Comparison of ENCODE assay signal across 39 cellular contexts in genomic region chr12:2955888-2956287, GRCh38. TPM values are rescaled to one million over a fixed set of nuclear protein-coding genes. Genes with fewer than 3 reads are reported as not detected.
"Had no signal": no experiment of that assay in that cellular context is flagged by ENCODE, and none has a peak within 500 bp of the region (broad histone marks: within the 10 kb centered on the region; RNA-seq: fewer than 3 reads in every experiment).

No MANE protein-coding gene starts in this region.

- DNase-seq: activated CD4-positive, alpha-beta memory T cell treated with anti-CD3 and anti-CD28 coated beads, Interleukin-2, amount 10 ng/mL, durations not matched to agents 7 days and 5 days; activated CD4-positive, alpha-beta T cell treated with anti-CD3 and anti-CD28 coated beads for 1 hour; activated CD4-positive, alpha-beta T cell treated with anti-CD3 and anti-CD28 coated beads for 36 hours; activated CD4-positive, alpha-beta T cell treated with anti-CD3 and anti-CD28 coated beads for 48 hours; activated CD4-positive, alpha-beta T cell treated with anti-CD3 and anti-CD28 coated beads, Interleukin-2, amount 10 ng/mL, durations not matched to agents 7 days and 5 days; activated CD4-positive, alpha-beta T cell treated with anti-CD3 and anti-CD28 coated beads, Interleukin-2, amount 50 U/mL, for 48 hours; activated CD4-positive, CD25-positive, alpha-beta regulatory T cell; activated CD8-positive, alpha-beta memory T cell treated with anti-CD3 and anti-CD28 coated beads for 24 hours; activated CD8-positive, alpha-beta memory T cell treated with anti-CD3 and anti-CD28 coated beads, Interleukin-2, amount 10 ng/mL, durations not matched to agents 7 days and 5 days; activated CD8-positive, alpha-beta memory T cell treated with anti-CD3 and anti-CD28 coated beads, Interleukin-2, amount 50 U/mL, for 48 hours; activated CD8-positive, alpha-beta T cell treated with anti-CD3 and anti-CD28 coated beads, Interleukin-2, amount 10 ng/mL, durations not matched to agents 7 days and 5 days; activated effector memory CD4-positive, alpha-beta T cell treated with Interleukin-2 at 50 U/mL for 16 hours; activated gamma-delta T cell; activated naive CD4-positive, alpha-beta T cell treated with anti-CD3 and anti-CD28 coated beads, Interleukin-2, amount 10 ng/mL, durations not matched to agents 7 days and 5 days; activated naive CD4-positive, alpha-beta T cell treated with Interleukin-2 at 50 U/mL for 16 hours; activated naive CD8-positive, alpha-beta T cell treated with anti-CD3 and anti-CD28 coated beads, Interleukin-2, amount 10 ng/mL, durations not matched to agents 7 days and 5 days; activated naive CD8-positive, alpha-beta T cell treated with anti-CD3 and anti-CD28 coated beads, Interleukin-2, amount 50 U/mL, for 24 hours; activated T-cell treated with anti-CD3 and anti-CD28 coated beads, Interleukin-2, amount 50 U/mL, for 24 hours; activated T-cell treated with anti-CD3 and anti-CD28 coated beads, Interleukin-2, amount 50 U/mL, for 48 hours; amygdala; anterior cingulate cortex; caudate nucleus; T-helper 1 cell; T-helper 2 cell; T-helper 9 cell; WERI-Rb-1 had no signal

- H3K36me3 ChIP-seq: ascending aorta, cardiac muscle cell, WERI-Rb-1 had no signal

- H3K4me3 ChIP-seq: ascending aorta, cardiac muscle cell had no signal

- H3K4me3 Mint-ChIP-seq: activated CD4-positive, alpha-beta memory T cell treated with anti-CD3 and anti-CD28 coated beads, Interleukin-2, amount 10 ng/mL, durations not matched to agents 7 days and 5 days; activated CD4-positive, alpha-beta T cell treated with anti-CD3 and anti-CD28 coated beads for 36 hours; activated CD4-positive, alpha-beta T cell treated with anti-CD3 and anti-CD28 coated beads, Interleukin-2, amount 10 ng/mL, durations not matched to agents 7 days and 5 days; activated CD8-positive, alpha-beta memory T cell treated with anti-CD3 and anti-CD28 coated beads, Interleukin-2, amount 10 ng/mL, durations not matched to agents 7 days and 5 days; activated CD8-positive, alpha-beta T cell treated with anti-CD3 and anti-CD28 coated beads, Interleukin-2, amount 10 ng/mL, durations not matched to agents 7 days and 5 days; activated naive CD4-positive, alpha-beta T cell treated with anti-CD3 and anti-CD28 coated beads, Interleukin-2, amount 10 ng/mL, durations not matched to agents 7 days and 5 days; activated naive CD4-positive, alpha-beta T cell treated with anti-CD3 and anti-CD28 coated beads, Interleukin-2, amount 50 U/mL, for 24 hours; activated naive CD8-positive, alpha-beta T cell; activated naive CD8-positive, alpha-beta T cell treated with anti-CD3 and anti-CD28 coated beads, Interleukin-2, amount 10 ng/mL, durations not matched to agents 7 days and 5 days; activated naive CD8-positive, alpha-beta T cell treated with anti-CD3 and anti-CD28 coated beads, Interleukin-2, amount 50 U/mL, for 24 hours; activated T-cell treated with anti-CD3 and anti-CD28 coated beads, Interleukin-2, amount 50 U/mL, for 24 hours; brain; central memory CD8-positive, alpha-beta T cell; T-helper 1 cell treated with Interleukin-12 subunit alpha and Interleukin-12 subunit beta and Interleukin-4 antibody, amounts not matched to agents 30 μg/mL and 1 μg/mL, for 36 hours; T-helper 2 cell treated with Interferon-gamma antibody and Interleukin-4, amounts not matched to agents 5 μg/mL and 100 μg/mL, for 36 hours; WTC11 had no signal

- H3K27ac ChIP-seq: ascending aorta, cardiac muscle cell, WERI-Rb-1 had no signal

- H3K9me3 ChIP-seq: ascending aorta had no signal

- H3K36me3 Mint-ChIP-seq: activated CD8-positive, alpha-beta memory T cell treated with anti-CD3 and anti-CD28 coated beads, Interleukin-2, amount 10 ng/mL, durations not matched to agents 7 days and 5 days; activated naive CD4-positive, alpha-beta T cell treated with anti-CD3 and anti-CD28 coated beads, Interleukin-2, amount 10 ng/mL, durations not matched to agents 7 days and 5 days; activated naive CD4-positive, alpha-beta T cell treated with anti-CD3 and anti-CD28 coated beads, Interleukin-2, amount 50 U/mL, for 24 hours; activated naive CD8-positive, alpha-beta T cell; activated naive CD8-positive, alpha-beta T cell treated with anti-CD3 and anti-CD28 coated beads, Interleukin-2, amount 10 ng/mL, durations not matched to agents 7 days and 5 days; brain; WTC11 had no signal

- FAIRE-seq: bronchial epithelial cell, TTC549 had no signal

- H3K27me3 ChIP-seq: ascending aorta, cardiac muscle cell had no signal

- H3K27ac Mint-ChIP-seq: activated CD4-positive, alpha-beta memory T cell treated with anti-CD3 and anti-CD28 coated beads, Interleukin-2, amount 10 ng/mL, durations not matched to agents 7 days and 5 days; activated CD4-positive, alpha-beta T cell treated with anti-CD3 and anti-CD28 coated beads for 36 hours; activated CD4-positive, alpha-beta T cell treated with anti-CD3 and anti-CD28 coated beads, Interleukin-2, amount 10 ng/mL, durations not matched to agents 7 days and 5 days; activated CD8-positive, alpha-beta memory T cell treated with anti-CD3 and anti-CD28 coated beads, Interleukin-2, amount 10 ng/mL, durations not matched to agents 7 days and 5 days; activated CD8-positive, alpha-beta T cell treated with anti-CD3 and anti-CD28 coated beads, Interleukin-2, amount 10 ng/mL, durations not matched to agents 7 days and 5 days; activated naive CD4-positive, alpha-beta T cell treated with anti-CD3 and anti-CD28 coated beads, Interleukin-2, amount 10 ng/mL, durations not matched to agents 7 days and 5 days; activated naive CD4-positive, alpha-beta T cell treated with anti-CD3 and anti-CD28 coated beads, Interleukin-2, amount 50 U/mL, for 24 hours; activated naive CD8-positive, alpha-beta T cell; activated naive CD8-positive, alpha-beta T cell treated with anti-CD3 and anti-CD28 coated beads, Interleukin-2, amount 10 ng/mL, durations not matched to agents 7 days and 5 days; activated naive CD8-positive, alpha-beta T cell treated with anti-CD3 and anti-CD28 coated beads, Interleukin-2, amount 50 U/mL, for 24 hours; activated T-cell treated with anti-CD3 and anti-CD28 coated beads, Interleukin-2, amount 50 U/mL, for 24 hours; activated T-helper 2 cell treated with anti-CD3 and anti-CD28 coated beads, Interferon-gamma antibody, Interleukin-2, Interleukin-4, amounts not matched to agents 10 μg/mL and 5 μg/mL and 100 μg/mL, durations not matched to agents 14 hours and 24 hours and 36 hours; brain; T-helper 1 cell treated with Interleukin-12 subunit alpha and Interleukin-12 subunit beta and Interleukin-4 antibody, amounts not matched to agents 30 μg/mL and 1 μg/mL, for 36 hours; T-helper 2 cell treated with Interferon-gamma antibody and Interleukin-4, amounts not matched to agents 5 μg/mL and 100 μg/mL, for 36 hours; WTC11 had no signal

- ATAC-seq: activated CD4-positive, alpha-beta T cell treated with anti-CD3 and anti-CD28 coated beads for 36 hours; activated CD4-positive, CD25-positive, alpha-beta regulatory T cell treated with anti-CD3 and anti-CD28 coated beads, Interleukin-2, amount 50 U/mL, for 24 hours; activated CD8-positive, alpha-beta memory T cell treated with anti-CD3 and anti-CD28 coated beads, Interleukin-2, amount 10 ng/mL, durations not matched to agents 7 days and 5 days; activated CD8-positive, alpha-beta T cell treated with anti-CD3 and anti-CD28 coated beads, Interleukin-2, amount 10 ng/mL, durations not matched to agents 7 days and 5 days; activated naive CD8-positive, alpha-beta T cell treated with anti-CD3 and anti-CD28 coated beads, Interleukin-2, amount 50 U/mL, for 24 hours; WTC11 had no signal

- H3K9me3 Mint-ChIP-seq: activated CD4-positive, alpha-beta memory T cell treated with anti-CD3 and anti-CD28 coated beads, Interleukin-2, amount 10 ng/mL, durations not matched to agents 7 days and 5 days; activated CD4-positive, alpha-beta T cell treated with anti-CD3 and anti-CD28 coated beads, Interleukin-2, amount 10 ng/mL, durations not matched to agents 7 days and 5 days; activated naive CD4-positive, alpha-beta T cell treated with anti-CD3 and anti-CD28 coated beads, Interleukin-2, amount 10 ng/mL, durations not matched to agents 7 days and 5 days; activated naive CD4-positive, alpha-beta T cell treated with anti-CD3 and anti-CD28 coated beads, Interleukin-2, amount 50 U/mL, for 24 hours; activated naive CD8-positive, alpha-beta T cell treated with anti-CD3 and anti-CD28 coated beads, Interleukin-2, amount 10 ng/mL, durations not matched to agents 7 days and 5 days; activated naive CD8-positive, alpha-beta T cell treated with anti-CD3 and anti-CD28 coated beads, Interleukin-2, amount 50 U/mL, for 24 hours; activated T-cell treated with anti-CD3 and anti-CD28 coated beads, Interleukin-2, amount 50 U/mL, for 24 hours; activated T-helper 2 cell treated with anti-CD3 and anti-CD28 coated beads, Interferon-gamma antibody, Interleukin-2, Interleukin-4, amounts not matched to agents 10 μg/mL and 5 μg/mL and 100 μg/mL, durations not matched to agents 14 hours and 24 hours and 36 hours; central memory CD8-positive, alpha-beta T cell; T-helper 1 cell treated with Interleukin-12 subunit alpha and Interleukin-12 subunit beta and Interleukin-4 antibody, amounts not matched to agents 30 μg/mL and 1 μg/mL, for 36 hours; T-helper 2 cell treated with Interferon-gamma antibody and Interleukin-4, amounts not matched to agents 5 μg/mL and 100 μg/mL, for 36 hours; WTC11 had no signal

RNA-seq across cellular contexts. Expression of gene TEAD4, which starts 3.3 kb away (rescaled TPM):
- total RNA-seq: activated naive CD8-positive, alpha-beta T cell treated with anti-CD3 and anti-CD28 coated beads, Interleukin-2, amount 10 ng/mL, durations not matched to agents 7 days and 5 days had no signal
